ENCODE assay signal across 1 cellular context in genomic region chr3:13019243-13019701, GRCh38.
TF ChIP-seq lines count a peak whose summit lies in the region.

No MANE protein-coding gene starts in this region.

TF ChIP-seq in K562, 482 proteins besides CTCF, POLR2A, EP300 and RAD21 (continued from another document and continues in another):
- TF ChIP-seq ZBTB40 (IDR thresholded peaks at IDR 0.05): no peak
- TF ChIP-seq ZBTB40 (CRISPR knock-in tag; IDR thresholded peaks at IDR 0.05): no peak
- TF ChIP-seq POLR2AphosphoS5 (IDR thresholded peaks at IDR 0.05; ENCODE audit: control insufficient read depth, insufficient read depth, low read depth, low read length): no peak
- peak; percentile 76 for TF ChIP-seq NFE2 (IDR thresholded peaks at IDR 0.05; ENCODE audit: low read depth)
- TF ChIP-seq ZSCAN32 (CRISPR knock-in tag; IDR thresholded peaks at IDR 0.05): no peak
- TF ChIP-seq ATF4 (CRISPR knock-in tag; IDR thresholded peaks at IDR 0.05): no peak
- no peak for TF ChIP-seq ZNF589 (CRISPR knock-in tag; IDR thresholded peaks at IDR 0.05; ENCODE audit: low read depth)
- TF ChIP-seq E2F6 (IDR thresholded peaks at IDR 0.05; ENCODE audit: borderline replicate concordance in 1 of 2, extremely low read depth in 1 of 2, insufficient read depth in 1 of 2, insufficient read length in 1 of 2, low read depth in 1 of 2, low read length in 1 of 2, poor library complexity in 1 of 2, severe bottlenecking in 1 of 2): no peak
- no peak for TF ChIP-seq NR2C1 (IDR thresholded peaks at IDR 0.05)
- no peak for TF ChIP-seq NR2C1 (tag; IDR thresholded peaks at IDR 0.05)
- TF ChIP-seq ZNF347 (CRISPR knock-in tag; IDR thresholded peaks at IDR 0.05; ENCODE audit: low read depth): no peak
- TF ChIP-seq ZBTB12 (CRISPR knock-in tag; IDR thresholded peaks at IDR 0.05): no peak
- no peak for TF ChIP-seq ZNF444 (CRISPR knock-in tag; IDR thresholded peaks at IDR 0.05)
- TF ChIP-seq NCOA2 (IDR thresholded peaks at IDR 0.05; ENCODE audit: partially characterized antibody in 2 of 2): no peak
- TF ChIP-seq KAT2B (IDR thresholded peaks at IDR 0.05; ENCODE audit: low read depth, low read length): no peak
- TF ChIP-seq ZNF57 (CRISPR knock-in tag; IDR thresholded peaks at IDR 0.05): no peak
- TF ChIP-seq HLTF (IDR thresholded peaks at IDR 0.05): no peak
- TF ChIP-seq MIER1 (IDR thresholded peaks at IDR 0.05; ENCODE audit: low read depth): no peak
- no peak for TF ChIP-seq RCOR1 (IDR thresholded peaks at IDR 0.05; ENCODE audit: borderline replicate concordance in 1 of 2, low read depth in 2 of 2, low read length in 2 of 2)
- TF ChIP-seq UBTF (IDR thresholded peaks at IDR 0.05; ENCODE audit: borderline replicate concordance in 1 of 2, low read depth in 2 of 2, low read length in 2 of 2): 0 out of 4 replicates have a peak, but pooled peaks of 1 of the 2 experiments have one; percentile 50
- no peak for TF ChIP-seq ZNF551 (CRISPR knock-in tag; IDR thresholded peaks at IDR 0.05)
- TF ChIP-seq SETDB1 (IDR thresholded peaks at IDR 0.05; ENCODE audit: low read length): no peak
- TF ChIP-seq HMGN3 (IDR thresholded peaks at IDR 0.05; ENCODE audit: borderline replicate concordance, extremely low read depth, insufficient read length, low read depth, low read length): peak; percentile 19
- TF ChIP-seq CREB3 (tag; conservative IDR thresholded peaks at IDR 0.05; ENCODE audit: low read depth): no peak
- TF ChIP-seq CCAR2 (IDR thresholded peaks at IDR 0.05; ENCODE audit: low read depth, low read length): no peak
- no peak for TF ChIP-seq SUPT5H (IDR thresholded peaks at IDR 0.05)
- TF ChIP-seq ZEB2 (IDR thresholded peaks at IDR 0.05): no peak
- TF ChIP-seq ZNF253 (CRISPR knock-in tag; conservative IDR thresholded peaks at IDR 0.05): no peak
- TF ChIP-seq CTBP1 (IDR thresholded peaks at IDR 0.05; ENCODE audit: borderline replicate concordance): no peak
- no peak for TF ChIP-seq ETV6 (IDR thresholded peaks at IDR 0.05; ENCODE audit: borderline replicate concordance in 1 of 2, low read depth in 2 of 2, low read length in 1 of 2)
- TF ChIP-seq ETV6 (CRISPR knock-in tag; IDR thresholded peaks at IDR 0.05; ENCODE audit: borderline replicate concordance): no peak
- no peak for TF ChIP-seq HDAC8 (tag; IDR thresholded peaks at IDR 0.05)
- TF ChIP-seq DPF2 (IDR thresholded peaks at IDR 0.05): 0 out of 2 replicates have a peak, but pooled peaks have one; percentile 28
- TF ChIP-seq JUNB (CRISPR knock-in tag; conservative IDR thresholded peaks at IDR 0.05): no peak
- no peak for TF ChIP-seq CEBPZ (IDR thresholded peaks at IDR 0.05; ENCODE audit: borderline replicate concordance, low read depth, low read length)
- TF ChIP-seq MTA3 (IDR thresholded peaks at IDR 0.05; ENCODE audit: borderline replicate concordance): 0 out of 2 replicates have a peak, but pooled peaks have one; percentile 24
- TF ChIP-seq NFIX (CRISPR knock-in tag; IDR thresholded peaks at IDR 0.05; ENCODE audit: low read depth): no peak
- TF ChIP-seq ZBTB43 (CRISPR knock-in tag; IDR thresholded peaks at IDR 0.05): no peak
- no peak for TF ChIP-seq POLR2H (tag; IDR thresholded peaks at IDR 0.05; ENCODE audit: low read depth)
- TF ChIP-seq ZFPM2 (CRISPR knock-in tag; IDR thresholded peaks at IDR 0.05): no peak
- TF ChIP-seq JUND (IDR thresholded peaks at IDR 0.05; ENCODE audit: borderline replicate concordance, low read depth, low read length): 0 out of 2 replicates have a peak, but pooled peaks have one; percentile 22
- no peak for TF ChIP-seq JUND (tag; IDR thresholded peaks at IDR 0.05; ENCODE audit: borderline replicate concordance, low read depth, low read length)
- no peak for TF ChIP-seq SMAD1 (IDR thresholded peaks at IDR 0.05; ENCODE audit: low read depth, low read length, partially characterized antibody)
- TF ChIP-seq NR1H2 (CRISPR knock-in tag; IDR thresholded peaks at IDR 0.05): no peak
- no peak for TF ChIP-seq PRMT5 (CRISPR knock-in tag; IDR thresholded peaks at IDR 0.05)
- no peak for TF ChIP-seq BCL6 (CRISPR knock-in tag; IDR thresholded peaks at IDR 0.05)
- TF ChIP-seq C11orf30 (IDR thresholded peaks at IDR 0.05; ENCODE audit: low read depth): peak; percentile 97
- TF ChIP-seq TCF7 (IDR thresholded peaks at IDR 0.05; ENCODE audit: borderline replicate concordance): no peak
- TF ChIP-seq ZNF668 (CRISPR knock-in tag; IDR thresholded peaks at IDR 0.05): no peak
